In genomic region chr6:5205877-5206840, GRCh38 we compare ENCODE assay signal across 1 cellular context.
TF ChIP-seq lines count a peak whose summit lies in the region.

No MANE protein-coding gene starts in this region.

TF ChIP-seq in HepG2, 621 proteins besides CTCF, POLR2A, EP300 and RAD21 (continued from another document and continues in another):
- TF ChIP-seq ATF2 (CRISPR knock-in tag; IDR thresholded peaks at IDR 0.05) (peak; percentile 100), AGO2 (optimal IDR thresholded peaks at IDR 0.05; ENCODE audit: low read depth, low read length) (no peak), ZZZ3 (CRISPR knock-in tag; IDR thresholded peaks at IDR 0.05; ENCODE audit: borderline replicate concordance) (no peak), BHLHE40 (IDR thresholded peaks at IDR 0.05; ENCODE audit: low read length) (no peak), TGIF2 (CRISPR knock-in tag; IDR thresholded peaks at IDR 0.05) (0 out of 2 replicates have a peak, but pooled peaks have one; percentile 65), ZNF704 (CRISPR knock-in tag; IDR thresholded peaks at IDR 0.05; ENCODE audit: borderline replicate concordance) (peak; percentile 45; the same call in 1 of the 2 replicates), RBM39 (IDR thresholded peaks at IDR 0.05; ENCODE audit: low read depth, low read length, poor library complexity, severe bottlenecking) (no peak), ATRX (CRISPR knock-in tag; IDR thresholded peaks at IDR 0.05; ENCODE audit: borderline replicate concordance) (no peak), ELF4 (CRISPR knock-in tag; IDR thresholded peaks at IDR 0.05; ENCODE audit: borderline replicate concordance) (0 out of 2 replicates have a peak, but pooled peaks have one; percentile 52), HNF4G (IDR thresholded peaks at IDR 0.05; ENCODE audit: borderline replicate concordance, low read depth, low read length) (peak; percentile 33; the same call in 1 of the 2 replicates), HNF4G (CRISPR knock-in tag; IDR thresholded peaks at IDR 0.05; ENCODE audit: borderline replicate concordance, low read depth) (peak; percentile 78; the same call in 1 of the 2 replicates), ERF (CRISPR knock-in tag; IDR thresholded peaks at IDR 0.05) (peak; percentile 94), ZNF746 (CRISPR knock-in tag; IDR thresholded peaks at IDR 0.05) (no peak; the same call in 1 of the 2 replicates), CENPX (CRISPR knock-in tag; IDR thresholded peaks at IDR 0.05) (no peak), ZNF274 (CRISPR knock-in tag; IDR thresholded peaks at IDR 0.05) (no peak; the same call in 1 of the 2 replicates), THAP9 (CRISPR knock-in tag; IDR thresholded peaks at IDR 0.05; ENCODE audit: borderline replicate concordance) (0 out of 2 replicates have a peak, but pooled peaks have one; percentile 16), ZNF362 (CRISPR knock-in tag; IDR thresholded peaks at IDR 0.05; ENCODE audit: borderline replicate concordance) (no peak), RAD51 (IDR thresholded peaks at IDR 0.05; ENCODE audit: borderline replicate concordance) (no peak), HNRNPLL (IDR thresholded peaks at IDR 0.05; ENCODE audit: low read depth, low read length, poor library complexity, severe bottlenecking) (no peak), EED (CRISPR knock-in tag; IDR thresholded peaks at IDR 0.05) (no peak; the same call in 1 of the 2 replicates), ZNF629 (CRISPR knock-in tag; conservative IDR thresholded peaks at IDR 0.05) (no peak), SYNCRIP (IDR thresholded peaks at IDR 0.05; ENCODE audit: insufficient read depth, low read depth, low read length) (no peak), ZNF160 (CRISPR knock-in tag; IDR thresholded peaks at IDR 0.05) (peak; percentile 23; the same call in 1 of the 2 replicates), SIN3B (IDR thresholded peaks at IDR 0.05; ENCODE audit: low read length) (no peak), ZSCAN22 (CRISPR knock-in tag; IDR thresholded peaks at IDR 0.05) (no peak), ATAD3A (CRISPR knock-in tag; IDR thresholded peaks at IDR 0.05) (no peak), KLF6 (CRISPR knock-in tag; IDR thresholded peaks at IDR 0.05) (peak; percentile 86; the same call in 1 of the 2 replicates), HOXA3 (CRISPR knock-in tag; IDR thresholded peaks at IDR 0.05) (peak; percentile 87), XBP1 (CRISPR knock-in tag; IDR thresholded peaks at IDR 0.05) (0 out of 2 replicates have a peak, but pooled peaks have one; percentile 54), DDIT3 (CRISPR knock-in tag; IDR thresholded peaks at IDR 0.05) (no peak), FOXK2 (IDR thresholded peaks at IDR 0.05) (no peak), BCL3 (CRISPR knock-in tag; IDR thresholded peaks at IDR 0.05) (peak; percentile 41; the same call in 1 of the 2 replicates), MTF2 (CRISPR knock-in tag; IDR thresholded peaks at IDR 0.05; ENCODE audit: borderline replicate concordance) (no peak), LRRFIP1 (CRISPR knock-in tag; conservative IDR thresholded peaks at IDR 0.05) (no peak), NFIB (CRISPR knock-in tag; IDR thresholded peaks at IDR 0.05; ENCODE audit: borderline replicate concordance) (no peak), ZNF414 (CRISPR knock-in tag; IDR thresholded peaks at IDR 0.05) (peak; percentile 87; the same call in 1 of the 2 replicates), POLR2G (IDR thresholded peaks at IDR 0.05; ENCODE audit: low read depth, low read length) (no peak), REXO4 (CRISPR knock-in tag; IDR thresholded peaks at IDR 0.05; ENCODE audit: borderline replicate concordance) (no peak), KLF12 (CRISPR knock-in tag; IDR thresholded peaks at IDR 0.05; ENCODE audit: borderline replicate concordance) (0 out of 2 replicates have a peak, but pooled peaks have one; percentile 35), ELK4 (CRISPR knock-in tag; IDR thresholded peaks at IDR 0.05; ENCODE audit: borderline replicate concordance) (no peak)
- TF ChIP-seq, protein P1, sequence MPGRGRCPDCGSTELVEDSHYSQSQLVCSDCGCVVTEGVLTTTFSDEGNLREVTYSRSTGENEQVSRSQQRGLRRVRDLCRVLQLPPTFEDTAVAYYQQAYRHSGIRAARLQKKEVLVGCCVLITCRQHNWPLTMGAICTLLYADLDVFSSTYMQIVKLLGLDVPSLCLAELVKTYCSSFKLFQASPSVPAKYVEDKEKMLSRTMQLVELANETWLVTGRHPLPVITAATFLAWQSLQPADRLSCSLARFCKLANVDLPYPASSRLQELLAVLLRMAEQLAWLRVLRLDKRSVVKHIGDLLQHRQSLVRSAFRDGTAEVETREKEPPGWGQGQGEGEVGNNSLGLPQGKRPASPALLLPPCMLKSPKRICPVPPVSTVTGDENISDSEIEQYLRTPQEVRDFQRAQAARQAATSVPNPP (CRISPR knock-in tag; IDR thresholded peaks at IDR 0.05) = peak; percentile 38; the same call in 1 of the 2 replicates
- TF ChIP-seq, protein P2, sequence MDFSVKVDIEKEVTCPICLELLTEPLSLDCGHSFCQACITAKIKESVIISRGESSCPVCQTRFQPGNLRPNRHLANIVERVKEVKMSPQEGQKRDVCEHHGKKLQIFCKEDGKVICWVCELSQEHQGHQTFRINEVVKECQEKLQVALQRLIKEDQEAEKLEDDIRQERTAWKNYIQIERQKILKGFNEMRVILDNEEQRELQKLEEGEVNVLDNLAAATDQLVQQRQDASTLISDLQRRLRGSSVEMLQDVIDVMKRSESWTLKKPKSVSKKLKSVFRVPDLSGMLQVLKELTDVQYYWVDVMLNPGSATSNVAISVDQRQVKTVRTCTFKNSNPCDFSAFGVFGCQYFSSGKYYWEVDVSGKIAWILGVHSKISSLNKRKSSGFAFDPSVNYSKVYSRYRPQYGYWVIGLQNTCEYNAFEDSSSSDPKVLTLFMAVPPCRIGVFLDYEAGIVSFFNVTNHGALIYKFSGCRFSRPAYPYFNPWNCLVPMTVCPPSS (IDR thresholded peaks at IDR 0.05) = no peak
- TF ChIP-seq, protein P3, sequence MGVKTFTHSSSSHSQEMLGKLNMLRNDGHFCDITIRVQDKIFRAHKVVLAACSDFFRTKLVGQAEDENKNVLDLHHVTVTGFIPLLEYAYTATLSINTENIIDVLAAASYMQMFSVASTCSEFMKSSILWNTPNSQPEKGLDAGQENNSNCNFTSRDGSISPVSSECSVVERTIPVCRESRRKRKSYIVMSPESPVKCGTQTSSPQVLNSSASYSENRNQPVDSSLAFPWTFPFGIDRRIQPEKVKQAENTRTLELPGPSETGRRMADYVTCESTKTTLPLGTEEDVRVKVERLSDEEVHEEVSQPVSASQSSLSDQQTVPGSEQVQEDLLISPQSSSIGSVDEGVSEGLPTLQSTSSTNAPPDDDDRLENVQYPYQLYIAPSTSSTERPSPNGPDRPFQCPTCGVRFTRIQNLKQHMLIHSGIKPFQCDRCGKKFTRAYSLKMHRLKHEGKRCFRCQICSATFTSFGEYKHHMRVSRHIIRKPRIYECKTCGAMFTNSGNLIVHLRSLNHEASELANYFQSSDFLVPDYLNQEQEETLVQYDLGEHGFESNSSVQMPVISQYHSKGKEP (CRISPR knock-in tag; IDR thresholded peaks at IDR 0.05) = no peak
- TF ChIP-seq, protein P4, sequence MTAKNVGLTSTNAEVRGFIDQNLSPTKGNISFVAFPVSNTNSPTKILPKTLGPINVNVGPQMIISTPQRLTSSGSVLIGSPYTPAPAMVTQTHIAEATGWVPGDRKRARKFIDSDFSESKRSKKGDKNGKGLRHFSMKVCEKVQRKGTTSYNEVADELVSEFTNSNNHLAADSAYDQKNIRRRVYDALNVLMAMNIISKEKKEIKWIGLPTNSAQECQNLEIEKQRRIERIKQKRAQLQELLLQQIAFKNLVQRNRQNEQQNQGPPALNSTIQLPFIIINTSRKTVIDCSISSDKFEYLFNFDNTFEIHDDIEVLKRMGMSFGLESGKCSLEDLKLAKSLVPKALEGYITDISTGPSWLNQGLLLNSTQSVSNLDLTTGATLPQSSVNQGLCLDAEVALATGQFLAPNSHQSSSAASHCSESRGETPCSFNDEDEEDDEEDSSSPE (CRISPR knock-in tag; IDR thresholded peaks at IDR 0.05) = peak; percentile 52; the same call in 1 of the 2 replicates
